Comparison of ENCODE assay signal across 22 cellular contexts in genomic region chr1:63623952-63624351, GRCh38.
"Had no signal": no experiment of that assay in that cellular context is flagged by ENCODE, and none has a peak within 500 bp of the region (broad histone marks: within the 10 kb centered on the region; RNA-seq: fewer than 3 reads in every experiment).

No MANE protein-coding gene starts in this region.

- H3K27ac Mint-ChIP-seq: activated naive CD4-positive, alpha-beta T cell treated with anti-CD3 and anti-CD28 coated beads, Interleukin-2, amount 50 U/mL, for 24 hours; activated T-cell treated with anti-CD3 and anti-CD28 coated beads, Interleukin-2, amount 50 U/mL, for 72 hours; memory B cell; stimulated activated effector memory CD8-positive, alpha-beta T cell treated with anti-CD3 and anti-CD28 coated beads, Interleukin-12 subunit alpha, Interleukin-12 subunit beta, amount 100 ng/mL, for 72 hours had no signal

- H3K36me3 ChIP-seq: adrenal gland, esophagus squamous epithelium, stomach, WERI-Rb-1 had no signal

- H3K27me3 ChIP-seq: adrenal gland, esophagus squamous epithelium, stomach had no signal

- H3K4me3 Mint-ChIP-seq: activated naive CD4-positive, alpha-beta T cell treated with anti-CD3 and anti-CD28 coated beads, Interleukin-2, amount 50 U/mL, for 24 hours; activated T-cell treated with anti-CD3 and anti-CD28 coated beads, Interleukin-2, amount 50 U/mL, for 72 hours; memory B cell; naive B cell; stimulated activated effector memory CD8-positive, alpha-beta T cell treated with anti-CD3 and anti-CD28 coated beads, Interleukin-12 subunit alpha, Interleukin-12 subunit beta, amount 100 ng/mL, for 72 hours had no signal

- DNase-seq: activated CD4-positive, alpha-beta T cell treated with anti-CD3 and anti-CD28 coated beads for 1 hour; activated CD8-positive, alpha-beta memory T cell treated with anti-CD3 and anti-CD28 coated beads for 24 hours; activated CD8-positive, alpha-beta memory T cell treated with anti-CD3 and anti-CD28 coated beads, Interleukin-2, amount 50 U/mL, for 48 hours; activated gamma-delta T cell; activated T-cell treated with anti-CD3 and anti-CD28 coated beads, Interleukin-2, amount 50 U/mL, for 72 hours; adrenal gland; dermis blood vessel endothelial cell; effector memory CD4-positive, alpha-beta T cell; esophagus squamous epithelium; glutamatergic neuron; kidney; mucosa of descending colon; naive B cell; small intestine; stimulated activated CD4-positive, alpha-beta T cell treated with anti-CD3 and anti-CD28 coated beads, Interleukin-15, amount 100 ng/mL, for 24 hours; stimulated activated CD4-positive, alpha-beta T cell treated with anti-CD3 and anti-CD28 coated beads, Interleukin-4, amount 100 ng/mL, for 1 hour; stomach; trophoblast cell; WERI-Rb-1 had no signal

- H3K27me3 Mint-ChIP-seq: activated naive CD4-positive, alpha-beta T cell treated with anti-CD3 and anti-CD28 coated beads, Interleukin-2, amount 50 U/mL, for 24 hours; memory B cell; naive B cell had no signal

- H3K27ac ChIP-seq: adrenal gland, esophagus squamous epithelium, stomach, WERI-Rb-1 had no signal

- H3K9me3 Mint-ChIP-seq: activated naive CD4-positive, alpha-beta T cell treated with anti-CD3 and anti-CD28 coated beads, Interleukin-2, amount 50 U/mL, for 24 hours; activated T-cell treated with anti-CD3 and anti-CD28 coated beads, Interleukin-2, amount 50 U/mL, for 72 hours; memory B cell; naive B cell; stimulated activated effector memory CD8-positive, alpha-beta T cell treated with anti-CD3 and anti-CD28 coated beads, Interleukin-12 subunit alpha, Interleukin-12 subunit beta, amount 100 ng/mL, for 72 hours had no signal

- H3K9me3 ChIP-seq: adrenal gland, esophagus squamous epithelium, mucosa of descending colon, stomach had no signal

- H3K4me3 ChIP-seq: adrenal gland, esophagus squamous epithelium, mucosa of descending colon, stomach had no signal
